ENCODE assay signal across 1 cellular context in the genomic region with DNA sequence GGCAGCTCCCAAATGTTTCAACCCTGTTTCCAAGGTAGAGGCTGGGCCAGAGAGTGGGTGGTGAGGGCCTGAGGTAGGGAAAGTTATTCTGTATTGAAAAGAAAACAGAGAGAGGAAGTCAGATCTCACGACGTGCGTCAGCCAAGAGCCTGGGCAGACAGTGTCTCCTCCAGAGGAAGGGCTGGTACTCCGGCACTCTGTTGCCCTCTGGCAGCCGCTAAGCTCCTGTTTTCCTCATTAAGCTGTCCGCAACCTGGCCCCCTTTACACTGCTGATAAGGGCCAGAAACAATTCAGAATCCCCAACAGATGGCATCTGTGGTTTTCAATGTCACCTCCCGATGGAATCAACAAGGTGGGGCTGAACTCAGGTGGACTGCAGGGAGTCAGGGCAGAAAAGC.
A peak's percentile ranks its signal among the peaks of the same experiment; 100 is the strongest.
TF ChIP-seq lines count a peak whose summit lies in the region.

No MANE protein-coding gene starts in this region.

TF ChIP-seq in SK-N-SH, 30 proteins besides CTCF, POLR2A, EP300 and RAD21 (continued from another document):
- TF ChIP-seq, protein P1, sequence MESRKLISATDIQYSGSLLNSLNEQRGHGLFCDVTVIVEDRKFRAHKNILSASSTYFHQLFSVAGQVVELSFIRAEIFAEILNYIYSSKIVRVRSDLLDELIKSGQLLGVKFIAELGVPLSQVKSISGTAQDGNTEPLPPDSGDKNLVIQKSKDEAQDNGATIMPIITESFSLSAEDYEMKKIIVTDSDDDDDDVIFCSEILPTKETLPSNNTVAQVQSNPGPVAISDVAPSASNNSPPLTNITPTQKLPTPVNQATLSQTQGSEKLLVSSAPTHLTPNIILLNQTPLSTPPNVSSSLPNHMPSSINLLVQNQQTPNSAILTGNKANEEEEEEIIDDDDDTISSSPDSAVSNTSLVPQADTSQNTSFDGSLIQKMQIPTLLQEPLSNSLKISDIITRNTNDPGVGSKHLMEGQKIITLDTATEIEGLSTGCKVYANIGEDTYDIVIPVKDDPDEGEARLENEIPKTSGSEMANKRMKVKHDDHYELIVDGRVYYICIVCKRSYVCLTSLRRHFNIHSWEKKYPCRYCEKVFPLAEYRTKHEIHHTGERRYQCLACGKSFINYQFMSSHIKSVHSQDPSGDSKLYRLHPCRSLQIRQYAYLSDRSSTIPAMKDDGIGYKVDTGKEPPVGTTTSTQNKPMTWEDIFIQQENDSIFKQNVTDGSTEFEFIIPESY (IDR thresholded peaks at IDR 0.05; ENCODE audit: borderline replicate concordance, low read depth), result no peak
- TF ChIP-seq SMC3 (IDR thresholded peaks at IDR 0.05; ENCODE audit: low read depth, low read length), result peak; percentile 30; the same call in 1 of the 2 replicates
- TF ChIP-seq, protein P2, sequence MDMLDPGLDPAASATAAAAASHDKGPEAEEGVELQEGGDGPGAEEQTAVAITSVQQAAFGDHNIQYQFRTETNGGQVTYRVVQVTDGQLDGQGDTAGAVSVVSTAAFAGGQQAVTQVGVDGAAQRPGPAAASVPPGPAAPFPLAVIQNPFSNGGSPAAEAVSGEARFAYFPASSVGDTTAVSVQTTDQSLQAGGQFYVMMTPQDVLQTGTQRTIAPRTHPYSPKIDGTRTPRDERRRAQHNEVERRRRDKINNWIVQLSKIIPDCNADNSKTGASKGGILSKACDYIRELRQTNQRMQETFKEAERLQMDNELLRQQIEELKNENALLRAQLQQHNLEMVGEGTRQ (IDR thresholded peaks at IDR 0.05; ENCODE audit: borderline replicate concordance, low read depth, low read length), result no peak
- no peak for TF ChIP-seq CHD2 (IDR thresholded peaks at IDR 0.05; ENCODE audit: low read length, partially characterized antibody)
- TF ChIP-seq MEF2A (IDR thresholded peaks at IDR 0.05; ENCODE audit: borderline replicate concordance, low read depth), result no peak
- no peak for TF ChIP-seq ELF1 (IDR thresholded peaks at IDR 0.05)
- TF ChIP-seq, protein P3, sequence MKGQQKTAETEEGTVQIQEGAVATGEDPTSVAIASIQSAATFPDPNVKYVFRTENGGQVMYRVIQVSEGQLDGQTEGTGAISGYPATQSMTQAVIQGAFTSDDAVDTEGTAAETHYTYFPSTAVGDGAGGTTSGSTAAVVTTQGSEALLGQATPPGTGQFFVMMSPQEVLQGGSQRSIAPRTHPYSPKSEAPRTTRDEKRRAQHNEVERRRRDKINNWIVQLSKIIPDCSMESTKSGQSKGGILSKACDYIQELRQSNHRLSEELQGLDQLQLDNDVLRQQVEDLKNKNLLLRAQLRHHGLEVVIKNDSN (IDR thresholded peaks at IDR 0.05; ENCODE audit: borderline replicate concordance, low read depth), result no peak
- no peak for TF ChIP-seq YY1 (IDR thresholded peaks at IDR 0.05; ENCODE audit: low read depth)
- TF ChIP-seq RCOR1 (IDR thresholded peaks at IDR 0.05; ENCODE audit: low read length), result peak; percentile 48; the same call in 1 of the 2 replicates
- TF ChIP-seq GATA2 (CRISPR knock-in tag; IDR thresholded peaks at IDR 0.05), result peak; percentile 76
